In the genomic region with DNA sequence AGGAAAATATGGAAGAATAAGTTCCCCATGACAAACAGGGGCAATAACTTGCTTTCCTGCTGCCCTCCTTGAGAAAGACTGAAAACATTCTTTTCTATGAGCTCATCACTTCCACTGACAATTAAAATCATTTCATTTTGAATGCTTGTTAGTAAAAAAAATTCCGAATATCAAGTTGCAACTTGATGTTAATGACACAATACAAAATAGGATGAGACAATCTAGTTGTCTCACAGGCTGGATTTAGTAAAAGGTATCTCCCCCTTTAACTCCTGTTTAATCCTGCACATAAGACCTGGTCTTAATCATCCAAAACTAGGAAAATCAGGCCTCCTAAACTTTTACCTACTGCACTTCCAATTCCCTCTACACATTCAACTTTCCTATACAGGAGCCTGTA, we compare ENCODE assay signal across 16 cellular contexts. TPM values are rescaled to one million over a fixed set of nuclear protein-coding genes. Genes with fewer than 3 reads are reported as not detected.
DNase-seq lines count a peak whose midpoint lies in the region; ATAC-seq and TF ChIP-seq lines count a peak whose summit lies in the region.
"Had no signal": no experiment of that assay in that cellular context is flagged by ENCODE, and none has a peak within 500 bp of the region (broad histone marks: within the 10 kb centered on the region; RNA-seq: fewer than 3 reads in every experiment).

No MANE protein-coding gene starts in this region.

- no peak for ATAC-seq in GM21423 (IDR thresholded peaks at IDR 0.05; ENCODE audit: unreplicated experiment)
- no peak for ATAC-seq in HG03045 (IDR thresholded peaks at IDR 0.05; ENCODE audit: unreplicated experiment)

- H3K27me3 Mint-ChIP-seq in MCF 10A (ENCODE audit: insufficient read depth, unreplicated experiment) (no peaks in the 10 kb centered on the region), brain (peaks cover 2% of the 10 kb centered on the region), glutamatergic neuron (ENCODE audit: unreplicated experiment) (no peaks in the 10 kb centered on the region), progenitor cell of endocrine pancreas (no peaks in the 10 kb centered on the region)
- H3K27me3 Mint-ChIP-seq: CD4-positive, alpha-beta memory T cell had no signal

- H3K27me3 ChIP-seq in breast epithelium, result no peaks in the 10 kb centered on the region

- H3K4me1 Mint-ChIP-seq in MCF 10A (ENCODE audit: insufficient read depth, unreplicated experiment), result peaks cover 52% of the 10 kb centered on the region
- peaks cover 87% of the 10 kb centered on the region for H3K4me1 Mint-ChIP-seq in brain
- H3K4me1 Mint-ChIP-seq in glutamatergic neuron (ENCODE audit: low read depth, unreplicated experiment), result peaks cover 58% of the 10 kb centered on the region
- no peaks in the 10 kb centered on the region for H3K4me1 Mint-ChIP-seq in progenitor cell of endocrine pancreas (ENCODE audit: low read depth)

- H3K9me3 Mint-ChIP-seq in MCF 10A (ENCODE audit: unreplicated experiment) (no peaks in the 10 kb centered on the region), brain (peaks cover 0 to 3% (median 0%) of the 10 kb centered on the region in 5 experiments), glutamatergic neuron (ENCODE audit: unreplicated experiment) (no peaks in the 10 kb centered on the region), progenitor cell of endocrine pancreas (ENCODE audit: low read depth) (no peaks in the 10 kb centered on the region)

- no peak overlapping the region for H3K27ac ChIP-seq in breast epithelium
- H3K27ac ChIP-seq: KMS-11 had no signal

- H3K4me1 ChIP-seq in breast epithelium, result no peaks in the 10 kb centered on the region

- H3K27ac Mint-ChIP-seq in MCF 10A (ENCODE audit: low read depth, unreplicated experiment), result peak overlapping the region; percentile 55
- peak overlapping the region in 3 of 5 experiments; percentile 24 to 42 (median 36) for H3K27ac Mint-ChIP-seq in brain
- H3K27ac Mint-ChIP-seq in glutamatergic neuron (ENCODE audit: unreplicated experiment), result peak overlapping the region; percentile 43
- H3K27ac Mint-ChIP-seq in progenitor cell of endocrine pancreas, result no peak overlapping the region

- no peaks in the 10 kb centered on the region for H3K36me3 ChIP-seq in breast epithelium

- intact Hi-C loops in MCF 10A (cut with micrococcal nuclease) (no loop called here), breast epithelium (cut with DNase I; ENCODE audit: low total_unique reads) (no loop called here)

- no TSS peak for BruUV-seq in MCF 10A (replicated peaks; lab: Mats Ljungman, UMichigan)

- peaks cover 0 to 6% of the 10 kb centered on the region in 2 donors for H3K9me3 ChIP-seq in breast epithelium

- CTCF ChIA-PET in MCF 10A (lab: Yijun Ruan, JAX), result interaction anchor here (0.6 to 0.7 kb wide), 2 partner anchors 225 to 1115 kb away, joined by 3 read pairs; no protein-coding TSS in a partner anchor

- POLR2A ChIA-PET in MCF 10A (lab: Yijun Ruan, JAX), result interaction anchor here (0.7 to 2.6 kb wide), 7 partner anchors 10 to 824 kb away, joined by 3 to 8 read pairs (median 3); no protein-coding TSS in a partner anchor

- H3K4me3 ChIP-seq in breast epithelium, result no peak overlapping the region

- TF ChIP-seq CTCF in MCF 10A (IDR thresholded peaks at IDR 0.05; ENCODE audit: unreplicated experiment) (no peak), breast epithelium (IDR thresholded peaks at IDR 0.05) (no peak), brain (conservative IDR thresholded peaks at IDR 0.05) (no peak), glutamatergic neuron (IDR thresholded peaks at IDR 0.05; ENCODE audit: partially characterized antibody, unreplicated experiment) (no peak), progenitor cell of endocrine pancreas (IDR thresholded peaks at IDR 0.05; ENCODE audit: unreplicated experiment) (no peak)

- TF ChIP-seq POLR2A in breast epithelium (IDR thresholded peaks at IDR 0.05), result no peak

- no peak overlapping the region for H3K4me3 Mint-ChIP-seq in MCF 10A (ENCODE audit: unreplicated experiment)
- peak overlapping the region in 2 of 5 experiments; percentile 1 to 14 for H3K4me3 Mint-ChIP-seq in brain
- peak overlapping the region; percentile 15 for H3K4me3 Mint-ChIP-seq in glutamatergic neuron (ENCODE audit: unreplicated experiment)
- H3K4me3 Mint-ChIP-seq in progenitor cell of endocrine pancreas (ENCODE audit: low read depth), result no peak overlapping the region

- H3K36me3 Mint-ChIP-seq in MCF 10A (ENCODE audit: insufficient read depth, unreplicated experiment), result peaks cover 71% of the 10 kb centered on the region
- H3K36me3 Mint-ChIP-seq in brain, result peaks cover 29% of the 10 kb centered on the region
- peaks cover 7% of the 10 kb centered on the region for H3K36me3 Mint-ChIP-seq in glutamatergic neuron (ENCODE audit: unreplicated experiment)
- H3K36me3 Mint-ChIP-seq in progenitor cell of endocrine pancreas (ENCODE audit: insufficient read depth), result no peaks in the 10 kb centered on the region

- DNase-seq in MCF 10A (ENCODE audit: unreplicated experiment), result peak; percentile 20
- DNase-seq in breast epithelium (ENCODE audit: low spot score in 2 of 2), result no peak
- DNase-seq in glutamatergic neuron, result no peak
- no peak for DNase-seq in NCI-H2081 (lab: John Stamatoyannopoulos, UW)
- no peak for DNase-seq in progenitor cell of endocrine pancreas (ENCODE audit: low spot score, unreplicated experiment)
- DNase-seq: CD4-positive, alpha-beta memory T cell; DMS79 treated with DMSO at 0.1 percent for 48 hours; NCI-H1092; NCI-H146; NCI-H226; NCI-H524 treated with DMSO at 0.1 percent for 48 hours; SIG-M5 had no signal

RNA-seq across cellular contexts. Expression of a gene that starts 24.7 kb away (rescaled TPM):
- 41.8 and 48.5 TPM in 2 replicates for total RNA-seq in MCF 10A (2022)
- total RNA-seq in breast epithelium, result 10 to 100 TPM; 25.8 to 38.2 (median 29.5) TPM
- 33.7 TPM for polyA plus RNA-seq in brain (ENCODE audit: insufficient read depth, low read depth, low replicate concordance)
- 27.0 TPM for total RNA-seq in glutamatergic neuron (ENCODE audit: unreplicated experiment)
- total RNA-seq in progenitor cell of endocrine pancreas, result 11.9 and 12.5 TPM in 2 replicates
